Comparison of ENCODE assay signal across 14 cellular contexts in the genomic region with DNA sequence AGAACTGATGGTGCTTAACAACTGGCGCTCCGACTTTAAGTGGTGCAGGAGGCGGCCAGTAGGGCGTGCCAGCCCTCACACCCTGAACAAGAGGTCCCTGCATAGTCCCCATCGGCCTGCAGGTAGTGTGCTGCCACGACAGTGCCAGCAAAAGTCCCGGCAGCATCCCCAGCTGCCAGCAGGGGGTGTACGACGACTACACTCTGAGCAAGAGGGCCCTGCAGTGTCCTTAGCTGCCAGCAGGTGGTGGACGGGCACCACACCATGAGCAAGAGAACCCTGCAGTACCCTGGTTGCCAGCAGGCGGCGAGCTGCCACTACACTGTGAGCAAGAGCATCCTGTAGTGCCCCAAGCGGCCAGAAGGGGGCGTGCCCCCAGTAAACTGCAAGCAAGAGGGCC. TPM values are rescaled to one million over a fixed set of nuclear protein-coding genes. Genes with fewer than 3 reads are reported as not detected.
DNase-seq lines count a peak whose midpoint lies in the region; ATAC-seq and TF ChIP-seq lines count a peak whose summit lies in the region.
"Not testable (repeated sequence)": the region's sequence is repeated elsewhere in the genome, so short reads cannot be mapped to it uniquely, and the experiment has no call there.
"Had no signal": no experiment of that assay in that cellular context is flagged by ENCODE, and none has a peak within 500 bp of the region (broad histone marks: within the 10 kb centered on the region; RNA-seq: fewer than 3 reads in every experiment).

No MANE protein-coding gene starts in this region.

- not testable (repeated sequence) for H3K4me2 ChIP-seq in OCI-LY1 (ENCODE audit: low read length); osteoblast (ENCODE audit: insufficient read depth, low read length)

- H3K9me3 Mint-ChIP-seq in activated T-cell treated with anti-CD3 and anti-CD28 coated beads, Interleukin-2, amount 50 U/mL, for 4 hours = not testable (repeated sequence)

- not testable (repeated sequence) for DNase-seq in activated T-cell treated with anti-CD3 and anti-CD28 coated beads, Interleukin-2, amount 50 U/mL, for 4 hours; osteoblast (ENCODE audit: insufficient read length, low spot score, missing footprints)

- H3K4me3 ChIP-seq in OCI-LY1 (ENCODE audit: low read depth, low read length, poor library complexity, severe bottlenecking); osteoblast (ENCODE audit: insufficient read depth, low read length): not testable (repeated sequence)

- not testable (repeated sequence) for H3K9me3 ChIP-seq in OCI-LY1 (ENCODE audit: low read length); osteoblast (ENCODE audit: low read depth, low read length)

- not testable (repeated sequence) for H3K4me3 Mint-ChIP-seq in activated T-cell treated with anti-CD3 and anti-CD28 coated beads, Interleukin-2, amount 50 U/mL, for 4 hours

- H3K4me1 Mint-ChIP-seq in activated T-cell treated with anti-CD3 and anti-CD28 coated beads, Interleukin-2, amount 50 U/mL, for 4 hours (ENCODE audit: low read depth) = not testable (repeated sequence)

- not testable (repeated sequence) for H3K79me2 ChIP-seq in OCI-LY1 (ENCODE audit: insufficient read depth, low read length); osteoblast (ENCODE audit: insufficient read depth, low read length)

- TF ChIP-seq CTCF in 22Rv1 (IDR thresholded peaks at IDR 0.05) (peak; percentile 36), OCI-LY1 (IDR thresholded peaks at IDR 0.05; ENCODE audit: low read length) (peak; percentile 51), osteoblast (IDR thresholded peaks at IDR 0.05; ENCODE audit: extremely low read depth, low read depth, low read length) (peak; percentile 6)

- H3K9me2 ChIP-seq in OCI-LY1 (ENCODE audit: low read depth, low read length) = not testable (repeated sequence)

- not testable (repeated sequence) for H3K9ac ChIP-seq in OCI-LY1 (ENCODE audit: low read length)

- H2AFZ ChIP-seq in OCI-LY1 (ENCODE audit: low read length); osteoblast (ENCODE audit: low read length): not testable (repeated sequence)

- H3F3A ChIP-seq in OCI-LY1 (ENCODE audit: insufficient read depth, low read length) = not testable (repeated sequence)

- not testable (repeated sequence) for H3K4me1 ChIP-seq in OCI-LY1 (ENCODE audit: insufficient read depth, low read length, severe bottlenecking); osteoblast (ENCODE audit: insufficient read depth, low read length)

- not testable (repeated sequence) for H3K36me3 ChIP-seq in OCI-LY1 (ENCODE audit: insufficient read depth, low read length); osteoblast (ENCODE audit: insufficient read depth, low read length)

- not testable (repeated sequence) for H3K27me3 Mint-ChIP-seq in activated T-cell treated with anti-CD3 and anti-CD28 coated beads, Interleukin-2, amount 50 U/mL, for 4 hours (ENCODE audit: low read depth)

- H3K27ac ChIP-seq in 22Rv1; OCI-LY1 (ENCODE audit: low read depth, low read length, poor library complexity, severe bottlenecking); osteoblast (ENCODE audit: low read depth, low read length): not testable (repeated sequence)

- not testable (repeated sequence) for H3K36me3 Mint-ChIP-seq in activated T-cell treated with anti-CD3 and anti-CD28 coated beads, Interleukin-2, amount 50 U/mL, for 4 hours (ENCODE audit: insufficient read depth)

- peak; percentile 67 for ATAC-seq in GM18508 (IDR thresholded peaks at IDR 0.05; ENCODE audit: insufficient read depth, unreplicated experiment)
- ATAC-seq in GM21576 (IDR thresholded peaks at IDR 0.05; ENCODE audit: unreplicated experiment) = peak; percentile 60
- ATAC-seq in HG03135 (IDR thresholded peaks at IDR 0.05; ENCODE audit: unreplicated experiment) = peak; percentile 62
- peak; percentile 56 to 74 for ATAC-seq in activated T-cell treated with anti-CD3 and anti-CD28 coated beads, Interleukin-2, amount 50 U/mL, for 4 hours
- peak; percentile 65 for ATAC-seq in esophagus mucosa

- H3K27me3 ChIP-seq in OCI-LY1 (ENCODE audit: insufficient read depth, low read length); osteoblast (ENCODE audit: insufficient read depth, low read length): not testable (repeated sequence)

- not testable (repeated sequence) for H4K20me1 ChIP-seq in OCI-LY1 (ENCODE audit: insufficient read depth, low read length); osteoblast (ENCODE audit: insufficient read depth, low read length)

RNA-seq across cellular contexts. Expression of a gene that starts 53.5 kb away (rescaled TPM):
- under 1 TPM in 1 of 3 donors, not detected in 2; 0.26 TPM for total RNA-seq in activated T-cell treated with anti-CD3 and anti-CD28 coated beads, Interleukin-2, amount 50 U/mL, for 4 hours
- total RNA-seq in esophagus mucosa (0.56 TPM), osteoblast (not detected in 2 replicates)
- total RNA-seq: dermis blood vessel endothelial cell, esophagus muscularis mucosa, H7, heart left ventricle, mesothelial cell of epicardium, thyroid gland had no signal

RNA-seq across cellular contexts. Expression of a gene that starts 55.8 kb away (rescaled TPM):
- under 1 TPM in 1 of 3 donors, not detected in 2; 0.08 TPM for total RNA-seq in activated T-cell treated with anti-CD3 and anti-CD28 coated beads, Interleukin-2, amount 50 U/mL, for 4 hours
- not detected for total RNA-seq in esophagus mucosa
- total RNA-seq in osteoblast = not detected in 2 replicates
- total RNA-seq: dermis blood vessel endothelial cell, esophagus muscularis mucosa, H7, heart left ventricle, mesothelial cell of epicardium, thyroid gland had no signal
